1 cellular context compared by ENCODE assay signal in the genomic region with DNA sequence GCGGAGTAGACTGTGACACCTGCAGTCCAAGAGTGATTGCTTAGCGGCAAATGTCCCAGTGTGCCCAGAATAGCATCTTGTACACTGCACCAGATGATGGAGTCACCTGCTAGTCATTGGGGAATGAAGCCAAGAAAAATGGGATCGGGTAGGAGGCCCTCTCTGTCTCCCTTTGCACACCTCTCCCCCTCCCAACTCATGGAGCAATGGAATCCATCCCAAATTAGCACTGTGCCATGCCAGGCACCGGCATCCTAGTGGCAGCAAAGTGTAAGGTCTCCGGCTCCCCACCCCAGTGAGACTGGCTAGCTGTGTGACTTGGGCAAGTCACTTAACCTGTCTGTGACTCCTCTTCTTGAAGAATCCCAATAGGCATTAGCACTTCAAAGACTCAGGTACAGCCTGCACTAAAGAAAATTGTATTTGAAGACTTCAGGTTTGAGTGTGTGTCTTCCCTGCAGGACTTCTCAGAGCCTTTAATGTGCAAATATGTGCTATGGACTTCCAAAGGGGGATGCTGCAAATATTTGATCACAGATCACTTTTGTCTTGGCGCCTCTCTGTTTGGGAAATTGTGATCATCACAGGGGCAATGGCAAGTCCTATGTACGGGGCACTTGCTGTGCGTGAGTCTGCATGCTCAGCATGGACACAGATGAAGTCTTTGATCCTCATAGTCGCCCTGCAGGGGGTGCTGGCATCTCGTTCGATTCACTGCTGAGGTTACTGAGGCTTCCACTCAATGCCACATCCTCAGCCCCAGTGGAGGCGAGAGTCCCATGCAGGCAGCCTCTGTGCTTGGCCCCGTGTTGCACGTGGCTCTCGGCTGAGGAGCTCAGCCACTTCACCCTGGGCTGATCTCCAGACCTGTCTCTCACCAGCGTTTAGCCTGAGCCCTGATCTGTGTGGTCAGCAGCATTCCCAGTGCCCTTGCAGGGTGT.
TF ChIP-seq lines count a peak whose summit lies in the region.

No MANE protein-coding gene starts in this region.

TF ChIP-seq in GM23338, 12 proteins besides CTCF, POLR2A, EP300 and RAD21 (continued from another document):
- TF ChIP-seq, protein P1, sequence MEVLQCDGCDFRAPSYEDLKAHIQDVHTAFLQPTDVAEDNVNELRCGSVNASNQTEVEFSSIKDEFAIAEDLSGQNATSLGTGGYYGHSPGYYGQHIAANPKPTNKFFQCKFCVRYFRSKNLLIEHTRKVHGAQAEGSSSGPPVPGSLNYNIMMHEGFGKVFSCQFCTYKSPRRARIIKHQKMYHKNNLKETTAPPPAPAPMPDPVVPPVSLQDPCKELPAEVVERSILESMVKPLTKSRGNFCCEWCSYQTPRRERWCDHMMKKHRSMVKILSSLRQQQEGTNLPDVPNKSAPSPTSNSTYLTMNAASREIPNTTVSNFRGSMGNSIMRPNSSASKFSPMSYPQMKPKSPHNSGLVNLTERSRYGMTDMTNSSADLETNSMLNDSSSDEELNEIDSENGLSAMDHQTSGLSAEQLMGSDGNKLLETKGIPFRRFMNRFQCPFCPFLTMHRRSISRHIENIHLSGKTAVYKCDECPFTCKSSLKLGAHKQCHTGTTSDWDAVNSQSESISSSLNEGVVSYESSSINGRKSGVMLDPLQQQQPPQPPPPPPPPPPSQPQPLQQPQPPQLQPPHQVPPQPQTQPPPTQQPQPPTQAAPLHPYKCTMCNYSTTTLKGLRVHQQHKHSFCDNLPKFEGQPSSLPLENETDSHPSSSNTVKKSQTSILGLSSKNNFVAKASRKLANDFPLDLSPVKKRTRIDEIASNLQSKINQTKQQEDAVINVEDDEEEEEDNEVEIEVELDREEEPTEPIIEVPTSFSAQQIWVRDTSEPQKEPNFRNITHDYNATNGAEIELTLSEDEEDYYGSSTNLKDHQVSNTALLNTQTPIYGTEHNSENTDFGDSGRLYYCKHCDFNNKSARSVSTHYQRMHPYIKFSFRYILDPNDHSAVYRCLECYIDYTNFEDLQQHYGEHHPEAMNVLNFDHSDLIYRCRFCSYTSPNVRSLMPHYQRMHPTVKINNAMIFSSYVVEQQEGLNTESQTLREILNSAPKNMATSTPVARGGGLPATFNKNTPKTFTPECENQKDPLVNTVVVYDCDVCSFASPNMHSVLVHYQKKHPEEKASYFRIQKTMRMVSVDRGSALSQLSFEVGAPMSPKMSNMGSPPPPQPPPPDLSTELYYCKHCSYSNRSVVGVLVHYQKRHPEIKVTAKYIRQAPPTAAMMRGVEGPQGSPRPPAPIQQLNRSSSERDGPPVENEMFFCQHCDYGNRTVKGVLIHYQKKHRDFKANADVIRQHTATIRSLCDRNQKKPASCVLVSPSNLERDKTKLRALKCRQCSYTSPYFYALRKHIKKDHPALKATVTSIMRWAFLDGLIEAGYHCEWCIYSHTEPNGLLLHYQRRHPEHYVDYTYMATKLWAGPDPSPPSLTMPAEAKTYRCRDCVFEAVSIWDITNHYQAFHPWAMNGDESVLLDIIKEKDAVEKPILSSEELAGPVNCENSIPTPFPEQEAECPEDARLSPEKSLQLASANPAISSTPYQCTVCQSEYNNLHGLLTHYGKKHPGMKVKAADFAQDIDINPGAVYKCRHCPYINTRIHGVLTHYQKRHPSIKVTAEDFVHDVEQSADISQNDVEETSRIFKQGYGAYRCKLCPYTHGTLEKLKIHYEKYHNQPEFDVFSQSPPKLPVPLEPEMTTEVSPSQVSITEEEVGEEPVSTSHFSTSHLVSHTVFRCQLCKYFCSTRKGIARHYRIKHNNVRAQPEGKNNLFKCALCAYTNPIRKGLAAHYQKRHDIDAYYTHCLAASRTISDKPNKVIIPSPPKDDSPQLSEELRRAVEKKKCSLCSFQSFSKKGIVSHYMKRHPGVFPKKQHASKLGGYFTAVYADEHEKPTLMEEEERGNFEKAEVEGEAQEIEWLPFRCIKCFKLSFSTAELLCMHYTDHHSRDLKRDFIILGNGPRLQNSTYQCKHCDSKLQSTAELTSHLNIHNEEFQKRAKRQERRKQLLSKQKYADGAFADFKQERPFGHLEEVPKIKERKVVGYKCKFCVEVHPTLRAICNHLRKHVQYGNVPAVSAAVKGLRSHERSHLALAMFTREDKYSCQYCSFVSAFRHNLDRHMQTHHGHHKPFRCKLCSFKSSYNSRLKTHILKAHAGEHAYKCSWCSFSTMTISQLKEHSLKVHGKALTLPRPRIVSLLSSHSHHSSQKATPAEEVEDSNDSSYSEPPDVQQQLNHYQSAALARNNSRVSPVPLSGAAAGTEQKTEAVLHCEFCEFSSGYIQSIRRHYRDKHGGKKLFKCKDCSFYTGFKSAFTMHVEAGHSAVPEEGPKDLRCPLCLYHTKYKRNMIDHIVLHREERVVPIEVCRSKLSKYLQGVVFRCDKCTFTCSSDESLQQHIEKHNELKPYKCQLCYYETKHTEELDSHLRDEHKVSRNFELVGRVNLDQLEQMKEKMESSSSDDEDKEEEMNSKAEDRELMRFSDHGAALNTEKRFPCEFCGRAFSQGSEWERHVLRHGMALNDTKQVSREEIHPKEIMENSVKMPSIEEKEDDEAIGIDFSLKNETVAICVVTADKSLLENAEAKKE (CRISPR knock-in tag; IDR thresholded peaks at IDR 0.05) = no peak
- TF ChIP-seq, protein P2, sequence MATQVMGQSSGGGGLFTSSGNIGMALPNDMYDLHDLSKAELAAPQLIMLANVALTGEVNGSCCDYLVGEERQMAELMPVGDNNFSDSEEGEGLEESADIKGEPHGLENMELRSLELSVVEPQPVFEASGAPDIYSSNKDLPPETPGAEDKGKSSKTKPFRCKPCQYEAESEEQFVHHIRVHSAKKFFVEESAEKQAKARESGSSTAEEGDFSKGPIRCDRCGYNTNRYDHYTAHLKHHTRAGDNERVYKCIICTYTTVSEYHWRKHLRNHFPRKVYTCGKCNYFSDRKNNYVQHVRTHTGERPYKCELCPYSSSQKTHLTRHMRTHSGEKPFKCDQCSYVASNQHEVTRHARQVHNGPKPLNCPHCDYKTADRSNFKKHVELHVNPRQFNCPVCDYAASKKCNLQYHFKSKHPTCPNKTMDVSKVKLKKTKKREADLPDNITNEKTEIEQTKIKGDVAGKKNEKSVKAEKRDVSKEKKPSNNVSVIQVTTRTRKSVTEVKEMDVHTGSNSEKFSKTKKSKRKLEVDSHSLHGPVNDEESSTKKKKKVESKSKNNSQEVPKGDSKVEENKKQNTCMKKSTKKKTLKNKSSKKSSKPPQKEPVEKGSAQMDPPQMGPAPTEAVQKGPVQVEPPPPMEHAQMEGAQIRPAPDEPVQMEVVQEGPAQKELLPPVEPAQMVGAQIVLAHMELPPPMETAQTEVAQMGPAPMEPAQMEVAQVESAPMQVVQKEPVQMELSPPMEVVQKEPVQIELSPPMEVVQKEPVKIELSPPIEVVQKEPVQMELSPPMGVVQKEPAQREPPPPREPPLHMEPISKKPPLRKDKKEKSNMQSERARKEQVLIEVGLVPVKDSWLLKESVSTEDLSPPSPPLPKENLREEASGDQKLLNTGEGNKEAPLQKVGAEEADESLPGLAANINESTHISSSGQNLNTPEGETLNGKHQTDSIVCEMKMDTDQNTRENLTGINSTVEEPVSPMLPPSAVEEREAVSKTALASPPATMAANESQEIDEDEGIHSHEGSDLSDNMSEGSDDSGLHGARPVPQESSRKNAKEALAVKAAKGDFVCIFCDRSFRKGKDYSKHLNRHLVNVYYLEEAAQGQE (IDR thresholded peaks at IDR 0.05; ENCODE audit: unreplicated experiment) = no peak
- TF ChIP-seq EZH2 (IDR thresholded peaks at IDR 0.05; ENCODE audit: low read depth, unreplicated experiment) (no peak), ETS1 (IDR thresholded peaks at IDR 0.05) (no peak), EZH2phosphoT487 (IDR thresholded peaks at IDR 0.05; ENCODE audit: unreplicated experiment) (no peak), ZNF331 (CRISPR knock-in tag; IDR thresholded peaks at IDR 0.05; ENCODE audit: low read depth) (no peak), CREB1 (CRISPR knock-in tag; IDR thresholded peaks at IDR 0.05; ENCODE audit: low read depth) (no peak)
TF ChIP-seq in GM23338: peak in this region for 0.
